ENCODE assay signal across 19 cellular contexts in the genomic region with DNA sequence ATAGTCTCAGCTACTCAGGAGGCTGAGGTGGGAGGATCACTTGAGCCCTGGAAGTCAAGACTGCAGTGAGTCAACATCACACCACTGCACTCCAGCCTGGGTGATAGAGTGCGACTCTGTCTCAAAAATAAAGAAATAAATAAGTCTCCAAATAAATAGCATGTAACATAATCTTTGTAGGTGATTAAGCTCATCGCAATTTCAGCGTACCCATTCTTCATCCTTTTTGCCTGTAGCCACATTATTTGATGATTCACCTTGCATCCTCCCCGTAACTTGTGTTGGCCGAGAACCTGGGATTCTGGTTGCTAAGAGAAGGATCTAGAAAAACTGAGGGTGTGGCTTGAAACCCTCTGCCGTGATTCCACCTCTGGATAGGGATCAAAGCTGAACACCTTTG.
DNase-seq lines count a peak whose midpoint lies in the region; ATAC-seq and TF ChIP-seq lines count a peak whose summit lies in the region.
"Had no signal": no experiment of that assay in that cellular context is flagged by ENCODE, and none has a peak within 500 bp of the region (broad histone marks: within the 10 kb centered on the region; RNA-seq: fewer than 3 reads in every experiment).

No MANE protein-coding gene starts in this region.

- H3K9ac ChIP-seq in GM23248 (no peak overlapping the region), PC-3 (ENCODE audit: low read length) (no peak overlapping the region)
- H3K9ac ChIP-seq: BLaER1 treated with 17β-estradiol and CSF1 and Interleukin-3, amounts not matched to agents 10 nM and 100 nM had no signal

- H3K9me3 ChIP-seq in GM23248 (ENCODE audit: low read depth) (no peaks in the 10 kb centered on the region), PC-3 (ENCODE audit: low read length) (no peaks in the 10 kb centered on the region)
- H3K9me3 ChIP-seq: SJSA1 had no signal

- in situ Hi-C loops in GM23248 (cut with MboI): no loop called here

- CTCF ChIA-PET in PC-3 (lab: Charles Lee): no interaction called here

- intact Hi-C loops in PC-3 (cut with micrococcal nuclease) (no loop called here), sciatic nerve (cut with DNase I) (no loop called here)

- no peaks in the 10 kb centered on the region for H3K36me3 ChIP-seq in GM23248 (ENCODE audit: low read depth)
- no peaks in the 10 kb centered on the region for H3K36me3 ChIP-seq in PC-3 (ENCODE audit: low read depth, low read length)
- H3K36me3 ChIP-seq: BLaER1 treated with 17β-estradiol and CSF1 and Interleukin-3, amounts not matched to agents 10 nM and 100 nM; SJSA1 had no signal

- no peaks in the 10 kb centered on the region for H3K9me2 ChIP-seq in GM23248 (ENCODE audit: insufficient read depth)
- H3K9me2 ChIP-seq in PC-3 (replicated peaks; ENCODE audit: low read length): no peaks in the 10 kb centered on the region

- H3K27ac ChIP-seq in GM23248 (no peak overlapping the region), PC-3 (ENCODE audit: low read length) (no peak overlapping the region)
- H3K27ac ChIP-seq: BLaER1 treated with 17β-estradiol and CSF1 and Interleukin-3, amounts not matched to agents 10 nM and 100 nM; SJSA1 had no signal

- no peak overlapping the region for H2AFZ ChIP-seq in GM23248
- no peak overlapping the region for H2AFZ ChIP-seq in PC-3 (ENCODE audit: low read length)

- H3K4me2 ChIP-seq in GM23248 (ENCODE audit: unreplicated experiment): no peak overlapping the region
- H3K4me2 ChIP-seq in PC-3 (ENCODE audit: low read length): no peak overlapping the region
- H3K4me2 ChIP-seq: BLaER1 treated with 17β-estradiol and CSF1 and Interleukin-3, amounts not matched to agents 10 nM and 100 nM had no signal

- 71 to 74% methylated on average over 6 of the region's 6 CpGs for WGBS in GM23248 (ENCODE audit: low coverage in 1 of 2, low lambda C conversion rate in 2 of 2, missing lambda C conversion rate in 2 of 2), 2 experiments

- H4K20me1 ChIP-seq in GM23248 (ENCODE audit: insufficient read depth): no peaks in the 10 kb centered on the region
- H4K20me1 ChIP-seq in PC-3 (ENCODE audit: low read length): no peaks in the 10 kb centered on the region
- H4K20me1 ChIP-seq: BLaER1 treated with 17β-estradiol and CSF1 and Interleukin-3, amounts not matched to agents 10 nM and 100 nM had no signal

- POLR2A ChIA-PET in PC-3 (lab: Charles Lee; ENCODE audit: unreplicated experiment): no interaction called here

- H3K4me3 ChIP-seq in GM23248 (no peak overlapping the region), PC-3 (ENCODE audit: low read length) (no peak overlapping the region)
- H3K4me3 ChIP-seq: BLaER1 treated with 17β-estradiol and CSF1 and Interleukin-3, amounts not matched to agents 10 nM and 100 nM; SJSA1 had no signal

- peak; percentile 40 for DNase-seq in GM23248
- DNase-seq in PC-3: peak; percentile 55
- peak; percentile 3 for DNase-seq in astrocyte of the hippocampus (ENCODE audit: low read depth, low spot score)
- peak; percentile 32 for DNase-seq in kidney tubule cell (ENCODE audit: low spot score)
- DNase-seq in activated CD8-positive, alpha-beta memory T cell treated with anti-CD3 and anti-CD28 coated beads for 24 hours: no peak
- no peak for DNase-seq in sciatic nerve (ENCODE audit: low spot score)
- DNase-seq: CD8-positive, alpha-beta memory T cell; DMS79; H9; KBM-7; MV-4-11; NCI-H1417; NCI-H187; NCI-H2107; NCI-H524; NCI-H82 had no signal

- no peak for TF ChIP-seq CTCF in PC-3 (conservative IDR thresholded peaks at IDR 0.05; ENCODE audit: low read depth, low read length)

- H3K79me2 ChIP-seq in GM23248 (ENCODE audit: insufficient read depth): no peaks in the 10 kb centered on the region
- no peaks in the 10 kb centered on the region for H3K79me2 ChIP-seq in PC-3 (ENCODE audit: low read length)

- no TSS peak for BruUV-seq in PC-3 (replicated peaks; lab: Mats Ljungman, UMichigan)

- H3K4me1 ChIP-seq in GM23248 (ENCODE audit: insufficient read depth): peaks cover 22% of the 10 kb centered on the region
- H3K4me1 ChIP-seq in PC-3 (ENCODE audit: insufficient read depth, low read length): no peaks in the 10 kb centered on the region
- H3K4me1 ChIP-seq: SJSA1 had no signal

- ATAC-seq in PC-3 (no peak), sciatic nerve (no peak), HG02870 (IDR thresholded peaks at IDR 0.05; ENCODE audit: unreplicated experiment) (no peak)

- H3K27me3 ChIP-seq in GM23248 (replicated peaks; ENCODE audit: insufficient read depth) (no peaks in the 10 kb centered on the region), PC-3 (ENCODE audit: low read length) (no peaks in the 10 kb centered on the region)
- H3K27me3 ChIP-seq: BLaER1 treated with 17β-estradiol and CSF1 and Interleukin-3, amounts not matched to agents 10 nM and 100 nM; SJSA1 had no signal

- H3F3A ChIP-seq in GM23248 (ENCODE audit: insufficient read depth): 0 out of 2 replicates have a peak, but pooled peaks cover 8% of the 10 kb centered on the region
- H3F3A ChIP-seq in PC-3 (ENCODE audit: low read length, unreplicated experiment): no peaks in the 10 kb centered on the region

Comparison
In these comparisons a context has a peak if more than half of its experiments do, and no peak if none do; other contexts are left out.
1. DNase-seq: peak in GM23248 (single experiment), PC-3 (single experiment), astrocyte of the hippocampus (single experiment) and kidney tubule cell (single experiment); none in activated CD8-positive, alpha-beta memory T cell treated with anti-CD3 and anti-CD28 coated beads for 24 hours (single experiment) and sciatic nerve (single experiment).